Comparison of ENCODE assay signal across 1 cellular context in genomic region chr2:28392297-28393114, GRCh38.
TF ChIP-seq lines count a peak whose summit lies in the region.

TSS of gene FOSL2 (plus strand) at chr2:28392858. CDS start at chr2:28393721, 863 bp downstream.

TF ChIP-seq in HepG2, 621 proteins besides CTCF, POLR2A, EP300 and RAD21 (continued from another document and continues in another):
- TF ChIP-seq MAFK (conservative IDR thresholded peaks at IDR 0.05 in 1 of 2, IDR thresholded peaks at IDR 0.05 in 1 of 2; ENCODE audit: low read length in 2 of 2) (no peak), ZNF354B (CRISPR knock-in tag; IDR thresholded peaks at IDR 0.05) (peak; percentile 26; the same call in 1 of the 2 replicates), PAXIP1 (CRISPR knock-in tag; conservative IDR thresholded peaks at IDR 0.05) (peak; percentile 83), ZNF12 (CRISPR knock-in tag; IDR thresholded peaks at IDR 0.05) (peak; percentile 62; the same call in 1 of the 2 replicates), ZNF296 (CRISPR knock-in tag; conservative IDR thresholded peaks at IDR 0.05) (peak; percentile 63; the same call in 1 of the 2 replicates), HNF1B (CRISPR knock-in tag; IDR thresholded peaks at IDR 0.05) (peak; percentile 93), KAT8 (CRISPR knock-in tag; IDR thresholded peaks at IDR 0.05) (peak; percentile 76), DMTF1 (CRISPR knock-in tag; IDR thresholded peaks at IDR 0.05) (no peak), ZNF569 (CRISPR knock-in tag; IDR thresholded peaks at IDR 0.05; ENCODE audit: borderline replicate concordance) (no peak), PRDM15 (CRISPR knock-in tag; IDR thresholded peaks at IDR 0.05) (0 out of 2 replicates have a peak, but pooled peaks have one; percentile 8), ZFYVE20 (CRISPR knock-in tag; IDR thresholded peaks at IDR 0.05; ENCODE audit: borderline replicate concordance, low read depth) (0 out of 2 replicates have a peak, but pooled peaks have one; percentile 51), ZKSCAN1 (IDR thresholded peaks at IDR 0.05; ENCODE audit: low read length) (no peak), PATZ1 (CRISPR knock-in tag; IDR thresholded peaks at IDR 0.05) (peak; percentile 89), ARHGAP35 (CRISPR knock-in tag; IDR thresholded peaks at IDR 0.05; ENCODE audit: borderline replicate concordance) (peak; percentile 58; the same call in 1 of the 2 replicates), CREB3 (CRISPR knock-in tag; IDR thresholded peaks at IDR 0.05) (peak; percentile 76; the same call in 1 of the 2 replicates), ETV6 (CRISPR knock-in tag; conservative IDR thresholded peaks at IDR 0.05) (peak; percentile 74; the same call in 1 of the 2 replicates), TRIM22 (IDR thresholded peaks at IDR 0.05) (no peak), USF2 (IDR thresholded peaks at IDR 0.05; ENCODE audit: low read depth, low read length) (peak; percentile 29; the same call in 1 of the 2 replicates), USF2 (CRISPR knock-in tag; IDR thresholded peaks at IDR 0.05; ENCODE audit: borderline replicate concordance) (peak; percentile 75; the same call in 1 of the 2 replicates), ZNF598 (CRISPR knock-in tag; IDR thresholded peaks at IDR 0.05; ENCODE audit: borderline replicate concordance) (no peak), ZFP90 (CRISPR knock-in tag; IDR thresholded peaks at IDR 0.05; ENCODE audit: borderline replicate concordance) (peak; percentile 49; the same call in 1 of the 2 replicates), THAP9 (CRISPR knock-in tag; IDR thresholded peaks at IDR 0.05; ENCODE audit: borderline replicate concordance) (no peak; the same call in 1 of the 2 replicates), HOXA7 (CRISPR knock-in tag; IDR thresholded peaks at IDR 0.05) (no peak), PRMT3 (CRISPR knock-in tag; IDR thresholded peaks at IDR 0.05; ENCODE audit: borderline replicate concordance, low read depth) (peak; percentile 82; the same call in 1 of the 2 replicates), ZBTB14 (CRISPR knock-in tag; IDR thresholded peaks at IDR 0.05) (peak; percentile 41), U2AF1 (optimal IDR thresholded peaks at IDR 0.05; ENCODE audit: low read depth, low read length) (no peak), ZNF740 (CRISPR knock-in tag; IDR thresholded peaks at IDR 0.05) (no peak; the same call in 1 of the 2 replicates), ZSCAN12 (CRISPR knock-in tag; IDR thresholded peaks at IDR 0.05) (peak; percentile 16; the same call in 1 of the 2 replicates), RARA (CRISPR knock-in tag; IDR thresholded peaks at IDR 0.05) (peak; percentile 63; the same call in 1 of the 2 replicates)
